In genomic region chr13:110811751-110812110, GRCh38 we compare ENCODE assay signal across 21 cellular contexts.
DNase-seq lines count a peak whose midpoint lies in the region; ATAC-seq and TF ChIP-seq lines count a peak whose summit lies in the region.
"Had no signal": no experiment of that assay in that cellular context is flagged by ENCODE, and none has a peak within 500 bp of the region (broad histone marks: within the 10 kb centered on the region; RNA-seq: fewer than 3 reads in every experiment).

No MANE protein-coding gene starts in this region.

- CTCF ChIA-PET in activated CD8-positive, alpha-beta T cell treated with anti-CD3 and anti-CD28 coated beads for 36 hours (lab: Charles Lee), result no interaction called here
- CTCF ChIA-PET in activated CD8-positive, alpha-beta T cell treated with anti-CD3 and anti-CD28 coated beads, Interleukin-2, amount 10 ng/mL, durations not matched to agents 7 days and 5 days (lab: Charles Lee), result no interaction called here
- CTCF ChIA-PET in WTC11 (lab: Charles Lee), result interaction anchor here (1.0 to 1.4 kb wide), 6 partner anchors 11 to 167 kb away, joined by 3 to 8 read pairs (median 3); no protein-coding TSS in a partner anchor

- peaks cover 9% of the 10 kb centered on the region for H3K4me1 Mint-ChIP-seq in activated CD8-positive, alpha-beta T cell treated with anti-CD3 and anti-CD28 coated beads for 36 hours (ENCODE audit: low read depth)
- peaks cover 3% of the 10 kb centered on the region for H3K4me1 Mint-ChIP-seq in activated CD8-positive, alpha-beta T cell treated with anti-CD3 and anti-CD28 coated beads, Interleukin-2, amount 10 ng/mL, durations not matched to agents 7 days and 5 days (ENCODE audit: low read depth)
- peaks cover 60% of the 10 kb centered on the region for H3K4me1 Mint-ChIP-seq in WTC11
- H3K4me1 Mint-ChIP-seq: activated CD4-positive, alpha-beta T cell treated with anti-CD3 and anti-CD28 coated beads, Interleukin-2, amount 10 ng/mL, durations not matched to agents 24 days and 14 days had no signal

- peak; percentile 15 for DNase-seq in activated CD8-positive, alpha-beta T cell treated with anti-CD3 and anti-CD28 coated beads for 36 hours
- DNase-seq in activated CD8-positive, alpha-beta T cell treated with anti-CD3 and anti-CD28 coated beads, Interleukin-2, amount 10 ng/mL, durations not matched to agents 7 days and 5 days, result no peak
- no peak for DNase-seq in WTC11 (ENCODE audit: low spot score)
- no peak for DNase-seq in activated gamma-delta T cell treated with Interleukin-2 at 50 U/mL for 16 hours
- DNase-seq in NCI-H226, result no peak
- DNase-seq in foreskin melanocyte, result no peak
- DNase-seq: activated CD4-positive, alpha-beta T cell treated with anti-CD3 and anti-CD28 coated beads, Interleukin-2, amount 10 ng/mL, durations not matched to agents 24 days and 14 days; amniotic stem cell; NCI-H2029 treated with DMSO at 0.1 percent for 48 hours; NCI-H526; occipital lobe; OCI-M1; uterus had no signal

- no peak overlapping the region for H3K4me3 Mint-ChIP-seq in activated CD8-positive, alpha-beta T cell treated with anti-CD3 and anti-CD28 coated beads for 36 hours
- no peak overlapping the region for H3K4me3 Mint-ChIP-seq in activated CD8-positive, alpha-beta T cell treated with anti-CD3 and anti-CD28 coated beads, Interleukin-2, amount 10 ng/mL, durations not matched to agents 7 days and 5 days
- peak overlapping the region; percentile 15 for H3K4me3 Mint-ChIP-seq in WTC11
- H3K4me3 Mint-ChIP-seq: activated CD4-positive, alpha-beta T cell treated with anti-CD3 and anti-CD28 coated beads, Interleukin-2, amount 10 ng/mL, durations not matched to agents 24 days and 14 days had no signal

- H3K27me3 Mint-ChIP-seq in activated CD8-positive, alpha-beta T cell treated with anti-CD3 and anti-CD28 coated beads for 36 hours, result peaks cover 36% of the 10 kb centered on the region
- H3K27me3 Mint-ChIP-seq in activated CD8-positive, alpha-beta T cell treated with anti-CD3 and anti-CD28 coated beads, Interleukin-2, amount 10 ng/mL, durations not matched to agents 7 days and 5 days (ENCODE audit: low read depth), result peaks cover 38% of the 10 kb centered on the region
- H3K27me3 Mint-ChIP-seq in WTC11 (ENCODE audit: low read depth), result peaks cover 18% of the 10 kb centered on the region

- H3K36me3 Mint-ChIP-seq in activated CD8-positive, alpha-beta T cell treated with anti-CD3 and anti-CD28 coated beads for 36 hours (ENCODE audit: low read depth), result no peaks in the 10 kb centered on the region
- H3K36me3 Mint-ChIP-seq in activated CD8-positive, alpha-beta T cell treated with anti-CD3 and anti-CD28 coated beads, Interleukin-2, amount 10 ng/mL, durations not matched to agents 7 days and 5 days (ENCODE audit: low read depth), result no peaks in the 10 kb centered on the region
- no peaks in the 10 kb centered on the region for H3K36me3 Mint-ChIP-seq in WTC11
- H3K36me3 Mint-ChIP-seq: CD14-positive monocyte, IgD-negative memory B cell had no signal

- H3K4me1 ChIP-seq in iPS-15b (ENCODE audit: control insufficient read depth, insufficient read depth, low read length), result peaks cover 11% of the 10 kb centered on the region
- peaks cover 14 to 20% (median 18%) of the 10 kb centered on the region in 3 donors for H3K4me1 ChIP-seq in skeletal muscle tissue (ENCODE audit: control insufficient read depth in 3 of 3, insufficient read depth in 3 of 3, low read length in 3 of 3)
- H3K4me1 ChIP-seq: uterus had no signal

- no peak overlapping the region for H3K9ac ChIP-seq in iPS-15b (ENCODE audit: low read depth, low read length)
- H3K9ac ChIP-seq in skeletal muscle tissue (ENCODE audit: low read depth in 1 of 3, low read length in 3 of 3), result peak overlapping the region in 1 of 3 donors; percentile 78

- H3K9me3 Mint-ChIP-seq in activated CD8-positive, alpha-beta T cell treated with anti-CD3 and anti-CD28 coated beads for 36 hours, result no peaks in the 10 kb centered on the region
- H3K9me3 Mint-ChIP-seq in activated CD8-positive, alpha-beta T cell treated with anti-CD3 and anti-CD28 coated beads, Interleukin-2, amount 10 ng/mL, durations not matched to agents 7 days and 5 days (ENCODE audit: insufficient read depth), result no peaks in the 10 kb centered on the region
- H3K9me3 Mint-ChIP-seq in WTC11, result no peaks in the 10 kb centered on the region
- H3K9me3 Mint-ChIP-seq: activated CD4-positive, alpha-beta T cell treated with anti-CD3 and anti-CD28 coated beads, Interleukin-2, amount 10 ng/mL, durations not matched to agents 24 days and 14 days; activated T-cell treated with anti-CD3 and anti-CD28 coated beads, Interleukin-2, amount 50 U/mL, for 24 hours; IgD-negative memory B cell had no signal

- no peak for ATAC-seq in activated CD8-positive, alpha-beta T cell treated with anti-CD3 and anti-CD28 coated beads for 36 hours
- ATAC-seq in activated CD8-positive, alpha-beta T cell treated with anti-CD3 and anti-CD28 coated beads, Interleukin-2, amount 10 ng/mL, durations not matched to agents 7 days and 5 days, result no peak
- no peak for ATAC-seq in WTC11

- no peaks in the 10 kb centered on the region for H3K36me3 ChIP-seq in iPS-15b (ENCODE audit: control insufficient read depth, insufficient read depth, low read length)
- no peaks in the 10 kb centered on the region for H3K36me3 ChIP-seq in skeletal muscle tissue (ENCODE audit: control insufficient read depth in 3 of 3, insufficient read depth in 3 of 3, low read length in 3 of 3)
- H3K36me3 ChIP-seq: gastroesophageal sphincter, uterus had no signal

- POLR2A ChIA-PET in activated CD8-positive, alpha-beta T cell treated with anti-CD3 and anti-CD28 coated beads for 36 hours (lab: Charles Lee), result interaction anchor here (1.1 kb wide), 1 partner anchor 99 kb away, joined by 3 read pairs; no protein-coding TSS in a partner anchor
- POLR2A ChIA-PET in activated CD8-positive, alpha-beta T cell treated with anti-CD3 and anti-CD28 coated beads, Interleukin-2, amount 10 ng/mL, durations not matched to agents 7 days and 5 days (lab: Charles Lee), result no interaction called here
- POLR2A ChIA-PET in WTC11 (lab: Charles Lee), result no interaction called here

- no peak overlapping the region for H3K27ac ChIP-seq in skeletal muscle tissue (ENCODE audit: low read depth, low read length)
- H3K27ac ChIP-seq: gastroesophageal sphincter, uterus had no signal

- peak overlapping the region; percentile 40 for H3K4me3 ChIP-seq in iPS-15b (ENCODE audit: low read depth, low read length)
- H3K4me3 ChIP-seq in skeletal muscle tissue (ENCODE audit: low read length in 3 of 3), result peak overlapping the region; percentile 62 to 73 (median 67)
- H3K4me3 ChIP-seq: lung, smooth muscle cell had no signal

- intact Hi-C loops in activated CD8-positive, alpha-beta T cell treated with anti-CD3 and anti-CD28 coated beads for 36 hours (cut with micrococcal nuclease), result loop anchor here (10.0 kb wide), 1 partner anchor 97 kb away; the partner anchor contains the start of gene ING1

- no peak overlapping the region for H3K27ac Mint-ChIP-seq in activated CD8-positive, alpha-beta T cell treated with anti-CD3 and anti-CD28 coated beads for 36 hours
- no peak overlapping the region for H3K27ac Mint-ChIP-seq in activated CD8-positive, alpha-beta T cell treated with anti-CD3 and anti-CD28 coated beads, Interleukin-2, amount 10 ng/mL, durations not matched to agents 7 days and 5 days
- H3K27ac Mint-ChIP-seq in WTC11, result no peak overlapping the region
- H3K27ac Mint-ChIP-seq: activated CD4-positive, alpha-beta T cell treated with anti-CD3 and anti-CD28 coated beads, Interleukin-2, amount 10 ng/mL, durations not matched to agents 24 days and 14 days; activated T-cell treated with anti-CD3 and anti-CD28 coated beads, Interleukin-2, amount 50 U/mL, for 24 hours; CD14-positive monocyte; IgD-negative memory B cell had no signal

- no peak for TF ChIP-seq CTCF in activated CD8-positive, alpha-beta T cell treated with anti-CD3 and anti-CD28 coated beads for 36 hours (IDR thresholded peaks at IDR 0.05)
- TF ChIP-seq CTCF in WTC11 (IDR thresholded peaks at IDR 0.05), result no peak

- H3K27me3 ChIP-seq in iPS-15b (ENCODE audit: control insufficient read depth, insufficient read depth, low read length), result peaks cover 13% of the 10 kb centered on the region
- H3K27me3 ChIP-seq in skeletal muscle tissue (ENCODE audit: control insufficient read depth in 3 of 3, insufficient read depth in 3 of 3, low read length in 3 of 3), result peaks cover 9 to 20% (median 11%) of the 10 kb centered on the region in 3 donors
- H3K27me3 ChIP-seq: uterus had no signal

- no peaks in the 10 kb centered on the region for H3K9me3 ChIP-seq in iPS-15b (ENCODE audit: control insufficient read depth, insufficient read depth, low read length)
- H3K9me3 ChIP-seq in skeletal muscle tissue (ENCODE audit: control insufficient read depth in 3 of 3, low read length in 3 of 3), result no peaks in the 10 kb centered on the region
- H3K9me3 ChIP-seq: gastroesophageal sphincter, uterus had no signal

TF ChIP-seq in WTC11, 78 proteins besides CTCF, POLR2A, EP300 and RAD21 (continues in another document):
- TF ChIP-seq ZNF281 (CRISPR knock-in tag; IDR thresholded peaks at IDR 0.05) (no peak), CREM (CRISPR knock-in tag; IDR thresholded peaks at IDR 0.05) (no peak)
